ENCODE assay signal across 30 cellular contexts in genomic region chr1:46041551-46041950, GRCh38.
DNase-seq lines count a peak whose midpoint lies in the region; ATAC-seq and TF ChIP-seq lines count a peak whose summit lies in the region.
"Had no signal": no experiment of that assay in that cellular context is flagged by ENCODE, and none has a peak within 500 bp of the region (broad histone marks: within the 10 kb centered on the region; RNA-seq: fewer than 3 reads in every experiment).

No MANE protein-coding gene starts in this region.

- no peak overlapping the region for H3K4me3 Mint-ChIP-seq in nephron
- no peak overlapping the region for H3K4me3 Mint-ChIP-seq in effector memory CD8-positive, alpha-beta T cell
- H3K4me3 Mint-ChIP-seq: activated CD8-positive, alpha-beta T cell treated with anti-CD3 and anti-CD28 coated beads, Interleukin-2, amount 10 ng/mL, durations not matched to agents 7 days and 5 days; activated naive CD8-positive, alpha-beta T cell; CD4-positive, CD25-positive, alpha-beta regulatory T cell; IgD-negative memory B cell; immature natural killer cell; memory B cell had no signal

- ATAC-seq in effector memory CD8-positive, alpha-beta T cell (replicated peaks): no peak
- ATAC-seq in HG02763 (IDR thresholded peaks at IDR 0.05; ENCODE audit: unreplicated experiment): no peak
- ATAC-seq: activated CD8-positive, alpha-beta T cell treated with anti-CD3 and anti-CD28 coated beads, Interleukin-2, amount 10 ng/mL, durations not matched to agents 7 days and 5 days; stimulated activated naive CD8-positive, alpha-beta T cell treated with anti-CD3 and anti-CD28 coated beads, Interleukin-15, Interleukin-2, amounts not matched to agents 100 U/mL and 50 U/mL, for 24 hours had no signal

- DNase-seq in DMS53 (lab: John Stamatoyannopoulos, UW) (peak; percentile 37), DMS53 treated with DMSO at 0.1 percent for 48 hours (lab: John Stamatoyannopoulos, UW; ENCODE audit: unreplicated experiment) (no peak), GM12865 (ENCODE audit: low read depth) (peak; percentile 50), NOMO-1 treated with DMSO at 0.1 percent for 48 hours (lab: John Stamatoyannopoulos, UW; ENCODE audit: unreplicated experiment) (peak; percentile 32), NCI-H2227 treated with DMSO at 0.1 percent for 48 hours (lab: John Stamatoyannopoulos, UW) (no peak)
- no peak for DNase-seq in effector memory CD8-positive, alpha-beta T cell
- DNase-seq: 8988T; activated CD4-positive, alpha-beta T cell treated with anti-CD3 and anti-CD28 coated beads for 1 hour; activated CD8-positive, alpha-beta T cell treated with anti-CD3 and anti-CD28 coated beads, Interleukin-2, amount 10 ng/mL, durations not matched to agents 7 days and 5 days; activated effector memory CD4-positive, alpha-beta T cell treated with Interleukin-2 at 50 U/mL for 16 hours; aorta; CD4-positive, CD25-positive, alpha-beta regulatory T cell; esophagus squamous epithelium; hippocampal formation; immature natural killer cell; NCI-H2029 treated with DMSO at 0.1 percent for 48 hours; NCI-H510A treated with DMSO at 0.1 percent for 48 hours; NK-92 treated with Interleukin-12 subunit alpha and Interleukin-12 subunit beta, amount 100 ng/mL, for 24 hours; posterior cingulate gyrus; sigmoid colon; stimulated activated naive CD8-positive, alpha-beta T cell treated with anti-CD3 and anti-CD28 coated beads, Interleukin-15, Interleukin-2, amounts not matched to agents 100 U/mL and 50 U/mL, for 24 hours; T-helper 1 cell had no signal

- no peaks in the 10 kb centered on the region for H3K27me3 Mint-ChIP-seq in nephron (ENCODE audit: low read depth)
- no peaks in the 10 kb centered on the region for H3K27me3 Mint-ChIP-seq in effector memory CD8-positive, alpha-beta T cell
- H3K27me3 Mint-ChIP-seq: memory B cell had no signal

- no peaks in the 10 kb centered on the region for H3K9me3 Mint-ChIP-seq in nephron
- no peaks in the 10 kb centered on the region for H3K9me3 Mint-ChIP-seq in effector memory CD8-positive, alpha-beta T cell
- H3K9me3 Mint-ChIP-seq: CD4-positive, CD25-positive, alpha-beta regulatory T cell; IgD-negative memory B cell; immature natural killer cell; memory B cell had no signal

- H3K4me1 Mint-ChIP-seq in nephron: peaks cover 22% of the 10 kb centered on the region
- H3K4me1 Mint-ChIP-seq in effector memory CD8-positive, alpha-beta T cell (ENCODE audit: low read depth in 2 of 2): no peaks in the 10 kb centered on the region

- H3K27ac Mint-ChIP-seq in nephron: peak overlapping the region in 2 of 3 experiments; percentile 31 to 72
- no peak overlapping the region for H3K27ac Mint-ChIP-seq in effector memory CD8-positive, alpha-beta T cell
- H3K27ac Mint-ChIP-seq: activated CD8-positive, alpha-beta T cell treated with anti-CD3 and anti-CD28 coated beads, Interleukin-2, amount 10 ng/mL, durations not matched to agents 7 days and 5 days; activated naive CD8-positive, alpha-beta T cell; CD4-positive, CD25-positive, alpha-beta regulatory T cell; IgD-negative memory B cell; immature natural killer cell; memory B cell had no signal

- TF ChIP-seq CTCF in GM12865 (IDR thresholded peaks at IDR 0.05; ENCODE audit: insufficient read depth, low read depth, low read length, missing control alignments) (no peak), nephron (IDR thresholded peaks at IDR 0.05; ENCODE audit: unreplicated experiment in 3 of 3) (no peak)

- peaks cover 55% of the 10 kb centered on the region for H3K36me3 Mint-ChIP-seq in nephron (ENCODE audit: low read depth)
- no peaks in the 10 kb centered on the region for H3K36me3 Mint-ChIP-seq in effector memory CD8-positive, alpha-beta T cell (ENCODE audit: insufficient read depth)
- H3K36me3 Mint-ChIP-seq: activated naive CD8-positive, alpha-beta T cell; CD4-positive, CD25-positive, alpha-beta regulatory T cell; IgD-negative memory B cell; memory B cell had no signal

- no peak overlapping the region for H3K4me3 ChIP-seq in GM12865 (ENCODE audit: low read depth, low read length)
- H3K4me3 ChIP-seq: coronary artery, esophagus squamous epithelium, sigmoid colon, thoracic aorta, vagina had no signal

Comparison
In these comparisons a context has a peak if more than half of its experiments do, and no peak if none do; other contexts are left out.
1. DNase-seq: peak in DMS53 (single experiment), GM12865 (single experiment) and NOMO-1 treated with DMSO at 0.1 percent for 48 hours (single experiment); none in DMS53 treated with DMSO at 0.1 percent for 48 hours (single experiment), NCI-H2227 treated with DMSO at 0.1 percent for 48 hours (single experiment) and effector memory CD8-positive, alpha-beta T cell (0 of 3).
2. H3K27ac Mint-ChIP-seq: peak in nephron (2 of 3); none in effector memory CD8-positive, alpha-beta T cell (0 of 2).